In the genomic region with DNA sequence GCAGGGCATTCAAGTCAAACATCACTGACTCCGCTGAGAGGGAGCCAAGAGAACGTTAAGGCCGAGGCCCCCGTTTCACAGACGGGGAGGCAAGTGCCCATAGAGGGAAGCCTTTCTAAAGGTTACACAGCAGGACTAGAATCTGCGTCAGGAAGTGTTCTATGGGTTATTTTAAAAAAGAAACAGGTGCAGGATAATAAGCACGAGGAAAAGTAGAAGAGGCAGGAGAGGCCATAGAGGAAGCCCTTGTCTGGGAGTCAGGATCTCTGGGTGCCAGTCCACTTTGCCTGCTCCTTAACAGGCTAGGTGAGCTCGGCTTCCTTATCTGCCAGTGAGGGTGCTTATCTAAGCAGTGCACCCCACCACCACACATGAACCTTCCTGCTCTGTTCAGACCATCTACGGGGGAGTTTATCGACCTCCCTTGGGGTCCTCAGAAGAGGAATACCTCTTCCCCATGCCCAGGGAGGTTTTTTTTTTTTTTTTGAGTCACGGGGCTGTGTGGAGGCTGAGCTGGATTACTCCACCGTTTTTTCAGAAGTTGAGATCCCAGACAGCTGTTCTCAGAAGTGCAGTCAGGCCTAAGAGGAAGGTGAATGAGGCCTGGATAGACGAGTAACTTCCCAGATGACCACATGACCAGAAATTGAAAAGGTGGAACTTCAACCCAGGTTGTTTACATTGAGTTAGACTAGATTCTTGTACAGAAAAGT, we compare ENCODE assay signal across 8 cellular contexts. TPM values are rescaled to one million over a fixed set of nuclear protein-coding genes. Genes with fewer than 3 reads are reported as not detected.
A peak's percentile ranks its signal among the peaks of the same experiment; 100 is the strongest.
DNase-seq lines count a peak whose midpoint lies in the region; ATAC-seq and TF ChIP-seq lines count a peak whose summit lies in the region.

No MANE protein-coding gene starts in this region.

- H3K4me3 ChIP-seq in BLaER1 (peak overlapping the region; percentile 94), GM23338 (peak overlapping the region; percentile 89), SJSA1 (peak overlapping the region; percentile 69), epithelial cell of esophagus (ENCODE audit: low read length) (peak overlapping the region; percentile 42)

- H3K27me3 Mint-ChIP-seq in GM23338 (ENCODE audit: insufficient read depth, low read depth, poor library complexity) = peaks cover 28% of the 10 kb centered on the region
- peaks cover 2% of the 10 kb centered on the region for H3K27me3 Mint-ChIP-seq in nephron progenitor cell (ENCODE audit: low read depth, poor library complexity)

- H3K9me3 ChIP-seq in BLaER1 = no peaks in the 10 kb centered on the region
- H3K9me3 ChIP-seq in SJSA1 (replicated peaks) = no peaks in the 10 kb centered on the region

- H3K4me1 Mint-ChIP-seq in GM23338 (peaks cover 25% of the 10 kb centered on the region), nephron progenitor cell (peaks cover 35% of the 10 kb centered on the region)

- H3K4me3 Mint-ChIP-seq in GM23338 = peak overlapping the region; percentile 90
- H3K4me3 Mint-ChIP-seq in nephron progenitor cell = peak overlapping the region; percentile 87

- H3K36me3 Mint-ChIP-seq in GM23338 (ENCODE audit: low read depth) = no peaks in the 10 kb centered on the region; the same call in 2 of the 3 replicates
- H3K36me3 Mint-ChIP-seq in nephron progenitor cell (ENCODE audit: low read depth) = peaks cover 10% of the 10 kb centered on the region

- H3K9me3 Mint-ChIP-seq in GM23338 = no peaks in the 10 kb centered on the region; the same call in 2 of the 3 replicates
- H3K9me3 Mint-ChIP-seq in nephron progenitor cell = no peaks in the 10 kb centered on the region

- H3F3A ChIP-seq in GM23338 (replicated peaks; ENCODE audit: low read depth) = peaks cover 11% of the 10 kb centered on the region

- TF ChIP-seq CTCF in GM23338 (conservative IDR thresholded peaks at IDR 0.05; ENCODE audit: low read depth in 2 of 2) (no peak), epithelial cell of esophagus (IDR thresholded peaks at IDR 0.05; ENCODE audit: insufficient read depth, low read depth, low read length, missing control alignments) (no peak), nephron progenitor cell (IDR thresholded peaks at IDR 0.05) (no peak), GM10266 (IDR thresholded peaks at IDR 0.05; ENCODE audit: control insufficient read depth, insufficient read depth, low read depth, missing control alignments) (no peak)

- peak overlapping the region; percentile 99 for H2AFZ ChIP-seq in GM23338

- H3K9ac ChIP-seq in BLaER1 = peak overlapping the region; percentile 94

- ATAC-seq in GM23338 = no peak

- H3K4me1 ChIP-seq in BLaER1 = peaks cover 74% of the 10 kb centered on the region
- H3K4me1 ChIP-seq in GM23338 (ENCODE audit: insufficient read depth) = peaks cover 25% of the 10 kb centered on the region
- peaks cover 25% of the 10 kb centered on the region for H3K4me1 ChIP-seq in SJSA1 (replicated peaks)

- H3K9me2 ChIP-seq in GM23338 (ENCODE audit: insufficient read depth) = no peaks in the 10 kb centered on the region

- H3K27me3 ChIP-seq in BLaER1 (no peaks in the 10 kb centered on the region), GM23338 (ENCODE audit: insufficient read depth) (peaks cover 25% of the 10 kb centered on the region), SJSA1 (replicated peaks) (no peaks in the 10 kb centered on the region)

- DNase-seq in GM23338 (ENCODE audit: low spot score) (no peak), SJSA1 (ENCODE audit: low read depth in 1 of 2, low spot score in 2 of 2) (no peak), epithelial cell of esophagus (ENCODE audit: low read depth) (peak; percentile 9), nephron progenitor cell (no peak), NCI-H1436 (lab: John Stamatoyannopoulos, UW) (no peak), GM10266 (ENCODE audit: extremely low spot score) (no peak)
- no peak for DNase-seq in activated CD4-positive, CD25-positive, alpha-beta regulatory T cell (lab: John Stamatoyannopoulos, UW)

- H4K20me1 ChIP-seq in BLaER1 (peaks cover 24% of the 10 kb centered on the region), GM23338 (replicated peaks; ENCODE audit: insufficient read depth) (peaks cover 6% of the 10 kb centered on the region)

- H3K4me2 ChIP-seq in BLaER1 (peak overlapping the region; percentile 88), GM23338 (peak overlapping the region; percentile 97)

- peaks cover 5% of the 10 kb centered on the region; the same call in 1 of the 2 replicates for H3K36me3 ChIP-seq in BLaER1
- H3K36me3 ChIP-seq in GM23338 (ENCODE audit: insufficient read depth) = no peaks in the 10 kb centered on the region
- H3K36me3 ChIP-seq in SJSA1 = peaks cover 3% of the 10 kb centered on the region

- H3K27ac ChIP-seq in BLaER1 (peak overlapping the region; percentile 98), GM23338 (ENCODE audit: low read depth) (no peak overlapping the region), SJSA1 (no peak overlapping the region)

- H3K79me2 ChIP-seq in GM23338 (replicated peaks; ENCODE audit: insufficient read depth) = no peaks in the 10 kb centered on the region

- peak overlapping the region; percentile 96 for H3K27ac Mint-ChIP-seq in GM23338
- peak overlapping the region; percentile 95 for H3K27ac Mint-ChIP-seq in nephron progenitor cell

TF ChIP-seq in GM23338, 12 proteins besides CTCF, POLR2A, EP300 and RAD21:
- no peak for TF ChIP-seq NANOG (IDR thresholded peaks at IDR 0.05; ENCODE audit: borderline replicate concordance)
- TF ChIP-seq REST (IDR thresholded peaks at IDR 0.05; ENCODE audit: unreplicated experiment) = peak; percentile 5

RNA-seq across cellular contexts. Expression of gene FCHSD2, which starts 1.2 kb away (rescaled TPM):
- total RNA-seq in GM23338 (2014; rRNA removed; shearing (Covaris generic)) = 3.3 and 5.2 TPM in 2 replicates
- polyA plus RNA-seq in GM23338 (2016; fragmentation: Nextera tagmentation; extraction: Ambion mirVana) = 3.5 and 3.6 TPM in 2 replicates
- total RNA-seq in SJSA1 (2014; rRNA removed; shearing (Covaris generic)) = 5.7 and 13.3 TPM in 2 replicates

Comparison
In these comparisons a context has a peak if more than half of its experiments do, and no peak if none do; other contexts are left out.
1. H3K4me3 ChIP-seq: peak in every context shown above with its lines; median percentile 94 in BLaER1; 89 in GM23338; 69 in SJSA1; 42 in epithelial cell of esophagus.